Comparison of ENCODE assay signal across 9 cellular contexts in the genomic region with DNA sequence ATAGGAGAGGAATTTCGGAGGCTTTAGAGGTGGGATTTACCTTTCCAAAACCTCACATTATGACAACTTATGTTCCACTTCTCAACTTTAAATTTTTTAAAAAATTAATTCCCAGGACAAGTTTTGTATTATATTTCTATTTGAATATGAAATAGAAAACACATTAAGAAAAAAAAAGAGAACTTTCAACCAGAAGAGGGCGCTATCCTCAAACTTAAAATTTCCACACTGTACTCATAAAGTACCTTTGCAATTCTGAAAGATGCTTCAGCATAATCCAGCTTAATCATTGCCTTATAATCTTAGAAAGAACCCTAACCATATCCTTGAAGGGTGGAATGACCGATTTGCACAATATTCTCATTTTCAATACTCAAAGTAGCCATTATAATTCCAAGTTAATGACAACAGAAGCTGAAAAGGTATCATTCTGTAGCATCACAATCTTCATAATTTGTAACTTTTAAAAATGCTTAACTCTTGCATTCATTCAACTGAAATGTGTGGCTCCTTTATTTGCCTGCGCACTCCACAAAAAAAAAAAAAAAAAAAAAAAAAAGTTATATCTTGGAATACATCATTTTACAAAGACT.
DNase-seq lines count a peak whose midpoint lies in the region; ATAC-seq and TF ChIP-seq lines count a peak whose summit lies in the region.
"Had no signal": no experiment of that assay in that cellular context is flagged by ENCODE, and none has a peak within 500 bp of the region (broad histone marks: within the 10 kb centered on the region; RNA-seq: fewer than 3 reads in every experiment).

No MANE protein-coding gene starts in this region.

- H3K27me3 ChIP-seq in dorsolateral prefrontal cortex = no peaks in the 10 kb centered on the region
- no peaks in the 10 kb centered on the region for H3K27me3 ChIP-seq in psoas muscle (ENCODE audit: insufficient read depth in 3 of 3, low read length in 2 of 3)
- H3K27me3 ChIP-seq: BLaER1 treated with 17β-estradiol and CSF1 and Interleukin-3, amounts not matched to agents 10 nM and 100 nM had no signal

- H3K36me3 Mint-ChIP-seq in activated CD4-positive, alpha-beta memory T cell treated with anti-CD3 and anti-CD28 coated beads, Interleukin-2, amount 10 ng/mL, durations not matched to agents 7 days and 5 days (ENCODE audit: low read depth) = no peaks in the 10 kb centered on the region

- ATAC-seq in psoas muscle (no peak), GM21526 (IDR thresholded peaks at IDR 0.05; ENCODE audit: low FRiP score, unreplicated experiment) (no peak)

- H3K27ac Mint-ChIP-seq in activated CD4-positive, alpha-beta memory T cell treated with anti-CD3 and anti-CD28 coated beads, Interleukin-2, amount 10 ng/mL, durations not matched to agents 7 days and 5 days = no peak overlapping the region

- H3K4me3 Mint-ChIP-seq in activated CD4-positive, alpha-beta memory T cell treated with anti-CD3 and anti-CD28 coated beads, Interleukin-2, amount 10 ng/mL, durations not matched to agents 7 days and 5 days = no peak overlapping the region

- H3K4me1 Mint-ChIP-seq in activated CD4-positive, alpha-beta memory T cell treated with anti-CD3 and anti-CD28 coated beads, Interleukin-2, amount 10 ng/mL, durations not matched to agents 7 days and 5 days = no peaks in the 10 kb centered on the region

- H3K4me3 ChIP-seq in dorsolateral prefrontal cortex (no peak overlapping the region), psoas muscle (no peak overlapping the region)
- H3K4me3 ChIP-seq: BLaER1 treated with 17β-estradiol and CSF1 and Interleukin-3, amounts not matched to agents 10 nM and 100 nM had no signal

- peak; percentile 58 to 91 (median 74) for TF ChIP-seq CTCF in dorsolateral prefrontal cortex (IDR thresholded peaks at IDR 0.05 in 54 of 56, conservative IDR thresholded peaks at IDR 0.05 in 2 of 56; ENCODE audit: low read depth in 1 of 56, partially characterized antibody in 56 of 56)
- TF ChIP-seq CTCF in psoas muscle (IDR thresholded peaks at IDR 0.05) = peak; percentile 36

- H3K9me3 Mint-ChIP-seq in activated CD4-positive, alpha-beta memory T cell treated with anti-CD3 and anti-CD28 coated beads, Interleukin-2, amount 10 ng/mL, durations not matched to agents 7 days and 5 days = no peaks in the 10 kb centered on the region

- no peaks in the 10 kb centered on the region for H3K36me3 ChIP-seq in psoas muscle (ENCODE audit: insufficient read depth in 1 of 2, low read depth in 1 of 2)
- H3K36me3 ChIP-seq: BLaER1 treated with 17β-estradiol and CSF1 and Interleukin-3, amounts not matched to agents 10 nM and 100 nM had no signal

- CTCF ChIA-PET in activated CD4-positive, alpha-beta memory T cell treated with anti-CD3 and anti-CD28 coated beads, Interleukin-2, amount 10 ng/mL, durations not matched to agents 7 days and 5 days (lab: Charles Lee) = interaction anchor here (1.0 to 5.0 kb wide), 5 partner anchors 10 to 599 kb away, joined by 3 to 75 read pairs (median 5); no protein-coding TSS in a partner anchor

- POLR2A ChIA-PET in activated CD4-positive, alpha-beta memory T cell treated with anti-CD3 and anti-CD28 coated beads, Interleukin-2, amount 10 ng/mL, durations not matched to agents 7 days and 5 days (lab: Charles Lee) = no interaction called here

- H3K4me1 ChIP-seq in psoas muscle = no peaks in the 10 kb centered on the region

- H3K9me3 ChIP-seq in psoas muscle = no peaks in the 10 kb centered on the region
- H3K9me3 ChIP-seq: BLaER1 treated with 17β-estradiol and CSF1 and Interleukin-3, amounts not matched to agents 10 nM and 100 nM had no signal

- H3K27me3 Mint-ChIP-seq in activated CD4-positive, alpha-beta memory T cell treated with anti-CD3 and anti-CD28 coated beads, Interleukin-2, amount 10 ng/mL, durations not matched to agents 7 days and 5 days = no peaks in the 10 kb centered on the region

- H3K27ac ChIP-seq in dorsolateral prefrontal cortex (peak overlapping the region in 8 of 59 donors; percentile 10 to 67 (median 24)), psoas muscle (no peak overlapping the region)
- H3K27ac ChIP-seq: BLaER1 treated with 17β-estradiol and CSF1 and Interleukin-3, amounts not matched to agents 10 nM and 100 nM had no signal

- intact Hi-C loops in dorsolateral prefrontal cortex (cut with DNase I) = loop anchor here in 1 of 2 donors (5.0 kb wide), 2 partner anchors 157 to 902 kb away; a partner anchor contains a TSS
- intact Hi-C loops in psoas muscle (cut with DNase I) = loop anchor here in 1 of 2 donors (5.0 kb wide), 1 partner anchor 897 kb away; no protein-coding TSS in a partner anchor

- WGBS in psoas muscle, 3 donors = 41 to 51% (median 46%) methylated on average over 4 of the region's 4 CpGs

- DNase-seq in DMS79 treated with DMSO at 0.1 percent for 48 hours (lab: John Stamatoyannopoulos, UW) = peak; percentile 9
- DNase-seq in DMS79 (lab: John Stamatoyannopoulos, UW) = no peak
- DNase-seq in NCI-H1930 (lab: John Stamatoyannopoulos, UW) = peak; percentile 10 to 22
- DNase-seq in dorsolateral prefrontal cortex = no peak
- no peak for DNase-seq in psoas muscle
- no peak for DNase-seq in mesenteric fat pad (ENCODE audit: low spot score)
- DNase-seq in activated CD4-positive, alpha-beta memory T cell treated with anti-CD3 and anti-CD28 coated beads, Interleukin-2, amount 10 ng/mL, durations not matched to agents 7 days and 5 days = no peak

Comparison
In these comparisons a context has a peak if more than half of its experiments do, and no peak if none do; other contexts are left out.
1. DNase-seq: peak in DMS79 treated with DMSO at 0.1 percent for 48 hours (single experiment) and NCI-H1930 (2 of 2); none in DMS79 (single experiment), dorsolateral prefrontal cortex (0 of 10), psoas muscle (0 of 2), mesenteric fat pad (single experiment) and activated CD4-positive, alpha-beta memory T cell treated with anti-CD3 and anti-CD28 coated beads, Interleukin-2, amount 10 ng/mL, durations not matched to agents 7 days and 5 days (single experiment).